In genomic region chr1:43582162-43582566, GRCh38 we compare ENCODE assay signal across 1 cellular context.
A peak's percentile ranks its signal among the peaks of the same experiment; 100 is the strongest.
TF ChIP-seq lines count a peak whose summit lies in the region.

No MANE protein-coding gene starts in this region.

TF ChIP-seq in GM12878, 131 proteins besides CTCF, POLR2A, EP300 and RAD21 (continued from another document and continues in another):
- TF ChIP-seq BRCA1 (IDR thresholded peaks at IDR 0.05; ENCODE audit: low read depth, low read length) (no peak), WRNIP1 (IDR thresholded peaks at IDR 0.05; ENCODE audit: borderline replicate concordance, low read depth, low read length) (no peak), BMI1 (IDR thresholded peaks at IDR 0.05; ENCODE audit: borderline replicate concordance) (no peak), TCF3 (IDR thresholded peaks at IDR 0.05; ENCODE audit: borderline replicate concordance, insufficient read depth, low read depth, low read length) (0 out of 2 replicates have a peak, but pooled peaks have one; percentile 6), PAX5 (IDR thresholded peaks at IDR 0.05; ENCODE audit: borderline replicate concordance, low read depth, low read length) (0 out of 2 replicates have a peak, but pooled peaks have one; percentile 11), PRDM15 (CRISPR knock-in tag; IDR thresholded peaks at IDR 0.05) (no peak), NR2F1 (conservative IDR thresholded peaks at IDR 0.05) (no peak), SMAD5 (IDR thresholded peaks at IDR 0.05; ENCODE audit: low read depth) (no peak), POU2F2 (IDR thresholded peaks at IDR 0.05; ENCODE audit: borderline replicate concordance, low read depth, low read length) (no peak), CREM (IDR thresholded peaks at IDR 0.05; ENCODE audit: low read depth) (peak; percentile 25; the same call in 1 of the 2 replicates), MYC (IDR thresholded peaks at IDR 0.05; ENCODE audit: insufficient read depth, insufficient read length, insufficient replicate concordance, low read length, severe bottlenecking) (no peak), BHLHE40 (IDR thresholded peaks at IDR 0.05; ENCODE audit: borderline replicate concordance in 1 of 2, low read depth in 2 of 2, low read length in 1 of 2) (0 out of 4 replicates have a peak, but pooled peaks of 1 of the 2 experiments have one; percentile 28), SIN3A (IDR thresholded peaks at IDR 0.05; ENCODE audit: low read depth, low read length) (no peak), POLR2AphosphoS2 (IDR thresholded peaks at IDR 0.05; ENCODE audit: low read depth, low read length) (no peak), IKZF1 (conservative IDR thresholded peaks at IDR 0.05) (peak; percentile 47), ZNF24 (IDR thresholded peaks at IDR 0.05) (no peak), ATF7 (IDR thresholded peaks at IDR 0.05; ENCODE audit: low read depth) (peak; percentile 62), RELA (IDR thresholded peaks at IDR 0.05; ENCODE audit: borderline replicate concordance, partially characterized antibody) (no peak), RB1 (IDR thresholded peaks at IDR 0.05; ENCODE audit: borderline replicate concordance) (no peak), ASH2L (IDR thresholded peaks at IDR 0.05; ENCODE audit: borderline replicate concordance, low read depth) (no peak), BCL11A (IDR thresholded peaks at IDR 0.05; ENCODE audit: low read depth, low read length) (no peak), MEF2B (IDR thresholded peaks at IDR 0.05; ENCODE audit: partially characterized antibody, poor library complexity, severe bottlenecking) (no peak), RBBP5 (conservative IDR thresholded peaks at IDR 0.05) (no peak), RAD51 (IDR thresholded peaks at IDR 0.05) (peak; percentile 51; the same call in 1 of the 2 replicates), ESRRA (IDR thresholded peaks at IDR 0.05; ENCODE audit: low read length) (no peak), SMC3 (IDR thresholded peaks at IDR 0.05; ENCODE audit: borderline replicate concordance, low read length) (no peak), PKNOX1 (IDR thresholded peaks at IDR 0.05) (peak; percentile 56), RUNX3 (IDR thresholded peaks at IDR 0.05; ENCODE audit: low read length) (peak; percentile 36; the same call in 1 of the 2 replicates), ZNF217 (IDR thresholded peaks at IDR 0.05) (no peak), GATAD2B (conservative IDR thresholded peaks at IDR 0.05; ENCODE audit: low read depth) (no peak), ZSCAN29 (IDR thresholded peaks at IDR 0.05) (no peak), ZNF384 (IDR thresholded peaks at IDR 0.05; ENCODE audit: borderline replicate concordance, low read depth, low read length) (no peak), JUND (IDR thresholded peaks at IDR 0.05; ENCODE audit: low read depth, low read length) (peak; percentile 39; the same call in 1 of the 2 replicates), REST (IDR thresholded peaks at IDR 0.05; ENCODE audit: low read depth, low read length) (no peak), MTA2 (IDR thresholded peaks at IDR 0.05; ENCODE audit: low read depth) (peak; percentile 44; the same call in 1 of the 2 replicates), SUZ12 (IDR thresholded peaks at IDR 0.05; ENCODE audit: unreplicated experiment) (no peak), CHD1 (IDR thresholded peaks at IDR 0.05; ENCODE audit: low read depth, low read length) (no peak; the same call in 1 of the 2 replicates), ATF2 (IDR thresholded peaks at IDR 0.05; ENCODE audit: low read length) (no peak)
- TF ChIP-seq, protein P1, sequence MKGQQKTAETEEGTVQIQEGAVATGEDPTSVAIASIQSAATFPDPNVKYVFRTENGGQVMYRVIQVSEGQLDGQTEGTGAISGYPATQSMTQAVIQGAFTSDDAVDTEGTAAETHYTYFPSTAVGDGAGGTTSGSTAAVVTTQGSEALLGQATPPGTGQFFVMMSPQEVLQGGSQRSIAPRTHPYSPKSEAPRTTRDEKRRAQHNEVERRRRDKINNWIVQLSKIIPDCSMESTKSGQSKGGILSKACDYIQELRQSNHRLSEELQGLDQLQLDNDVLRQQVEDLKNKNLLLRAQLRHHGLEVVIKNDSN (IDR thresholded peaks at IDR 0.05; ENCODE audit: borderline replicate concordance, extremely low read length, insufficient read depth, low read depth, low read length) = no peak
- TF ChIP-seq, protein P2, sequence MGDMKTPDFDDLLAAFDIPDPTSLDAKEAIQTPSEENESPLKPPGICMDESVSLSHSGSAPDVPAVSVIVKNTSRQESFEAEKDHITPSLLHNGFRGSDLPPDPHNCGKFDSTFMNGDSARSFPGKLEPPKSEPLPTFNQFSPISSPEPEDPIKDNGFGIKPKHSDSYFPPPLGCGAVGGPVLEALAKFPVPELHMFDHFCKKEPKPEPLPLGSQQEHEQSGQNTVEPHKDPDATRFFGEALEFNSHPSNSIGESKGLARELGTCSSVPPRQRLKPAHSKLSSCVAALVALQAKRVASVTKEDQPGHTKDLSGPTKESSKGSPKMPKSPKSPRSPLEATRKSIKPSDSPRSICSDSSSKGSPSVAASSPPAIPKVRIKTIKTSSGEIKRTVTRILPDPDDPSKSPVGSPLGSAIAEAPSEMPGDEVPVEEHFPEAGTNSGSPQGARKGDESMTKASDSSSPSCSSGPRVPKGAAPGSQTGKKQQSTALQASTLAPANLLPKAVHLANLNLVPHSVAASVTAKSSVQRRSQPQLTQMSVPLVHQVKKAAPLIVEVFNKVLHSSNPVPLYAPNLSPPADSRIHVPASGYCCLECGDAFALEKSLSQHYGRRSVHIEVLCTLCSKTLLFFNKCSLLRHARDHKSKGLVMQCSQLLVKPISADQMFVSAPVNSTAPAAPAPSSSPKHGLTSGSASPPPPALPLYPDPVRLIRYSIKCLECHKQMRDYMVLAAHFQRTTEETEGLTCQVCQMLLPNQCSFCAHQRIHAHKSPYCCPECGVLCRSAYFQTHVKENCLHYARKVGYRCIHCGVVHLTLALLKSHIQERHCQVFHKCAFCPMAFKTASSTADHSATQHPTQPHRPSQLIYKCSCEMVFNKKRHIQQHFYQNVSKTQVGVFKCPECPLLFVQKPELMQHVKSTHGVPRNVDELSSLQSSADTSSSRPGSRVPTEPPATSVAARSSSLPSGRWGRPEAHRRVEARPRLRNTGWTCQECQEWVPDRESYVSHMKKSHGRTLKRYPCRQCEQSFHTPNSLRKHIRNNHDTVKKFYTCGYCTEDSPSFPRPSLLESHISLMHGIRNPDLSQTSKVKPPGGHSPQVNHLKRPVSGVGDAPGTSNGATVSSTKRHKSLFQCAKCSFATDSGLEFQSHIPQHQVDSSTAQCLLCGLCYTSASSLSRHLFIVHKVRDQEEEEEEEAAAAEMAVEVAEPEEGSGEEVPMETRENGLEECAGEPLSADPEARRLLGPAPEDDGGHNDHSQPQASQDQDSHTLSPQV (IDR thresholded peaks at IDR 0.05) = no peak
- TF ChIP-seq, protein P3, sequence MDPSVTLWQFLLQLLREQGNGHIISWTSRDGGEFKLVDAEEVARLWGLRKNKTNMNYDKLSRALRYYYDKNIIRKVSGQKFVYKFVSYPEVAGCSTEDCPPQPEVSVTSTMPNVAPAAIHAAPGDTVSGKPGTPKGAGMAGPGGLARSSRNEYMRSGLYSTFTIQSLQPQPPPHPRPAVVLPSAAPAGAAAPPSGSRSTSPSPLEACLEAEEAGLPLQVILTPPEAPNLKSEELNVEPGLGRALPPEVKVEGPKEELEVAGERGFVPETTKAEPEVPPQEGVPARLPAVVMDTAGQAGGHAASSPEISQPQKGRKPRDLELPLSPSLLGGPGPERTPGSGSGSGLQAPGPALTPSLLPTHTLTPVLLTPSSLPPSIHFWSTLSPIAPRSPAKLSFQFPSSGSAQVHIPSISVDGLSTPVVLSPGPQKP (IDR thresholded peaks at IDR 0.05; ENCODE audit: low read depth, low read length) = no peak
- TF ChIP-seq, protein P4, sequence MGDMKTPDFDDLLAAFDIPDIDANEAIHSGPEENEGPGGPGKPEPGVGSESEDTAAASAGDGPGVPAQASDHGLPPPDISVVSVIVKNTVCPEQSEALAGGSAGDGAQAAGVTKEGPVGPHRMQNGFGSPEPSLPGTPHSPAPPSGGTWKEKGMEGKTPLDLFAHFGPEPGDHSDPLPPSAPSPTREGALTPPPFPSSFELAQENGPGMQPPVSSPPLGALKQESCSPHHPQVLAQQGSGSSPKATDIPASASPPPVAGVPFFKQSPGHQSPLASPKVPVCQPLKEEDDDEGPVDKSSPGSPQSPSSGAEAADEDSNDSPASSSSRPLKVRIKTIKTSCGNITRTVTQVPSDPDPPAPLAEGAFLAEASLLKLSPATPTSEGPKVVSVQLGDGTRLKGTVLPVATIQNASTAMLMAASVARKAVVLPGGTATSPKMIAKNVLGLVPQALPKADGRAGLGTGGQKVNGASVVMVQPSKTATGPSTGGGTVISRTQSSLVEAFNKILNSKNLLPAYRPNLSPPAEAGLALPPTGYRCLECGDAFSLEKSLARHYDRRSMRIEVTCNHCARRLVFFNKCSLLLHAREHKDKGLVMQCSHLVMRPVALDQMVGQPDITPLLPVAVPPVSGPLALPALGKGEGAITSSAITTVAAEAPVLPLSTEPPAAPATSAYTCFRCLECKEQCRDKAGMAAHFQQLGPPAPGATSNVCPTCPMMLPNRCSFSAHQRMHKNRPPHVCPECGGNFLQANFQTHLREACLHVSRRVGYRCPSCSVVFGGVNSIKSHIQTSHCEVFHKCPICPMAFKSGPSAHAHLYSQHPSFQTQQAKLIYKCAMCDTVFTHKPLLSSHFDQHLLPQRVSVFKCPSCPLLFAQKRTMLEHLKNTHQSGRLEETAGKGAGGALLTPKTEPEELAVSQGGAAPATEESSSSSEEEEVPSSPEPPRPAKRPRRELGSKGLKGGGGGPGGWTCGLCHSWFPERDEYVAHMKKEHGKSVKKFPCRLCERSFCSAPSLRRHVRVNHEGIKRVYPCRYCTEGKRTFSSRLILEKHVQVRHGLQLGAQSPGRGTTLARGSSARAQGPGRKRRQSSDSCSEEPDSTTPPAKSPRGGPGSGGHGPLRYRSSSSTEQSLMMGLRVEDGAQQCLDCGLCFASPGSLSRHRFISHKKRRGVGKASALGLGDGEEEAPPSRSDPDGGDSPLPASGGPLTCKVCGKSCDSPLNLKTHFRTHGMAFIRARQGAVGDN (IDR thresholded peaks at IDR 0.05) = no peak
